ENCODE assay signal across 9 cellular contexts in the genomic region with DNA sequence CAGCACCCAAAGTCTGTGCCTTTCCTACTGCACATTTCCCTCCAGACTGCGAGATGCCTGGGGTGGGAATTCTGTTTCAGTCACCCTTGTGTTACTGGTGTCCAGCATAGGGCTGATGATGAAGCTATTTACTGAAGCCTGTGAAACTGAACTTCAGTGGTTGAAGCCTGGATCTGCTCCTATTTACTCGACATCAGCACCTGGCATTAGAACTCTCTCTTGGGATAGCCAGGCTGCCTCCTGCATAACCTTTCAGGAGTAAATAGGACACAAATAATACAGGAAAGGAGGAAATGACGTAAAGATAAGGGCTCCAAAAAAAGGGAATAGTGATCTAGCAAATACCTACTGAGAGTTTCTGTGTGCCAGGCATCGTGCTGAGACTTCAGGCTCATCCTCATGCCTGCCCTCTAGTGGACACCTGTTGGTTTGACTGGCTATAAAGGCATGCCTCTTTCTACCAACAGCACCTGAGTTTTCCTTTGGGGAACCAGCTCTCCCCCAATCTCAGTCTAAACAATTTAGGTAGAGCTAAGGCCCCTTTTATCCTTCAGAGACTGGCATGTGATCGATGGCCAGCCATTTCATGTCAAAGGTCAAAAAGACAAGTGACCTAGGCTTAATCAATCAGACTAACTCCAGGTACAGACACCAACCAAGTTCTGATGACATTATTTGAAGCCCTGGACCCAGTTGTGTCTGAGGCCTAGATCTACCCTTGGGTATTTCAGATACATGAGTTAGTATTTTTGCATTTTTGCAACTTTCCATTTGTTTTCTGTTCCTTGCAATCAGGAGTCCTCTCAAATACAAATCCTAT.
DNase-seq lines count a peak whose midpoint lies in the region; ATAC-seq and TF ChIP-seq lines count a peak whose summit lies in the region.
"Had no signal": no experiment of that assay in that cellular context is flagged by ENCODE, and none has a peak within 500 bp of the region (broad histone marks: within the 10 kb centered on the region; RNA-seq: fewer than 3 reads in every experiment).

No MANE protein-coding gene starts in this region.

- H3K4me3 ChIP-seq in psoas muscle: no peak overlapping the region

- no peaks in the 10 kb centered on the region for H3K4me1 Mint-ChIP-seq in Calu3 (ENCODE audit: low read depth, unreplicated experiment)
- H3K4me1 Mint-ChIP-seq: IgD-negative memory B cell had no signal

- no peak overlapping the region for H3K4me3 Mint-ChIP-seq in Calu3 (ENCODE audit: low read depth, unreplicated experiment)
- H3K4me3 Mint-ChIP-seq: IgD-negative memory B cell had no signal

- CTCF ChIA-PET in Calu3 (lab: Charles Lee): no interaction called here

- no peaks in the 10 kb centered on the region for H3K36me3 ChIP-seq in psoas muscle (ENCODE audit: insufficient read depth in 1 of 2, low read depth in 1 of 2)

- WGBS in psoas muscle, 3 donors: 54 to 60% (median 56%) methylated on average over 5 of the region's 5 CpGs

- no peaks in the 10 kb centered on the region for H3K4me1 ChIP-seq in psoas muscle

- no TSS peak for BruUV-seq in Calu3 (replicated peaks; lab: Mats Ljungman, UMichigan)

- no peaks in the 10 kb centered on the region for H3K9me3 Mint-ChIP-seq in Calu3 (ENCODE audit: low read depth, unreplicated experiment)

- no peaks in the 10 kb centered on the region for H3K9me3 ChIP-seq in psoas muscle

- H3K27me3 Mint-ChIP-seq in Calu3 (ENCODE audit: unreplicated experiment): no peaks in the 10 kb centered on the region

- intact Hi-C loops in Calu3 (cut with micrococcal nuclease; ENCODE audit: unreplicated experiment): loop anchor here (2.0 to 5.0 kb wide), 2 partner anchors 77 to 904 kb away; no protein-coding TSS in a partner anchor
- intact Hi-C loops in psoas muscle (cut with DNase I): loop anchor here (5.0 to 10.0 kb wide), 6 partner anchors 80 to 903 kb away; partner anchors contain the start of gene PAPPA (in 1 of the 2)

- no peak overlapping the region for H3K27ac Mint-ChIP-seq in Calu3 (ENCODE audit: unreplicated experiment)
- H3K27ac Mint-ChIP-seq: IgD-negative memory B cell had no signal

- H3K27ac ChIP-seq in psoas muscle: no peak overlapping the region

- ATAC-seq in GM21367 (IDR thresholded peaks at IDR 0.05; ENCODE audit: unreplicated experiment) (peak; percentile 74), psoas muscle (peak in 2 of 4 donors; percentile 65 to 72)

- H3K27me3 ChIP-seq in psoas muscle (ENCODE audit: insufficient read depth in 3 of 3, low read length in 2 of 3): no peaks in the 10 kb centered on the region

- DNase-seq in Calu3 (peak; percentile 42), NCI-H82 (lab: John Stamatoyannopoulos, UW) (peak; percentile 67), dermis blood vessel endothelial cell (peak; percentile 9), psoas muscle (no peak), HCEC 1CT (no peak), medulla oblongata (ENCODE audit: extremely low spot score) (no peak), NCI-H187 (lab: John Stamatoyannopoulos, UW) (no peak)

- H3K36me3 Mint-ChIP-seq in Calu3 (ENCODE audit: insufficient read depth, unreplicated experiment): no peaks in the 10 kb centered on the region

- TF ChIP-seq CTCF in Calu3 (IDR thresholded peaks at IDR 0.05; ENCODE audit: unreplicated experiment) (no peak), psoas muscle (IDR thresholded peaks at IDR 0.05) (peak; percentile 68)

Comparison
In these comparisons a context has a peak if more than half of its experiments do, and no peak if none do; other contexts are left out.
1. DNase-seq: peak in Calu3 (single experiment), NCI-H82 (single experiment) and dermis blood vessel endothelial cell (single experiment); none in psoas muscle (0 of 2), HCEC 1CT (single experiment), medulla oblongata (single experiment) and NCI-H187 (0 of 2).